16 cellular contexts compared by ENCODE assay signal in the genomic region with DNA sequence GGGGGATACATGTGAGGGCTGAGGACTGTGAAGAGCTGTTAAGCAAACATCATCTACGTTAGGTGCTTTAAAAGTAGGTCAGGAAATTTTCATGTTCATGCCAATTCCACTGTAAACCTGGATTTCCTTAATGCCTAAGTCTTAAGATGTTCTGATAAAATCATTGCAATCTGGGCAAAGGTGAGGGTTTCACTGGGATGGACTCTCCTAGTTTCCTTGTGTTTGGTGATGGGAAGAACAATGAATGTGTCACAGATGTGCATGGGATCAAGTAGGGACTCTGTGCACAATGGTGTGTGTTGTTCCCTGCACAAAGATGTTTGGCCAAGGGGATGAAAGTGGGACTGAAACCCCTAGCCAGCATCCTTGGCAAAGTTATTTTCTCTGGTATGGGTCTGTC.
A peak's percentile ranks its signal among the peaks of the same experiment; 100 is the strongest.
DNase-seq lines count a peak whose midpoint lies in the region; ATAC-seq and TF ChIP-seq lines count a peak whose summit lies in the region.
"Had no signal": no experiment of that assay in that cellular context is flagged by ENCODE, and none has a peak within 500 bp of the region (broad histone marks: within the 10 kb centered on the region; RNA-seq: fewer than 3 reads in every experiment).

No MANE protein-coding gene starts in this region.

- no peak for TF ChIP-seq EP300 in tibial nerve (IDR thresholded peaks at IDR 0.05)

- H3K9me3 Mint-ChIP-seq in activated naive CD4-positive, alpha-beta T cell treated with anti-CD3 and anti-CD28 coated beads for 36 hours, result peaks cover 16% of the 10 kb centered on the region
- peaks cover 11% of the 10 kb centered on the region for H3K9me3 Mint-ChIP-seq in activated naive CD8-positive, alpha-beta T cell (ENCODE audit: low read depth)
- peaks cover 0 to 12% (median under 1%) of the 10 kb centered on the region in 6 donors for H3K9me3 Mint-ChIP-seq in immature natural killer cell

- H3K27me3 Mint-ChIP-seq in activated naive CD4-positive, alpha-beta T cell treated with anti-CD3 and anti-CD28 coated beads for 36 hours (ENCODE audit: low read depth), result peaks cover 3% of the 10 kb centered on the region
- no peaks in the 10 kb centered on the region for H3K27me3 Mint-ChIP-seq in activated naive CD8-positive, alpha-beta T cell
- H3K27me3 Mint-ChIP-seq in immature natural killer cell (ENCODE audit: low read depth in 3 of 3), result peaks cover 6 to 14% (median 12%) of the 10 kb centered on the region in 3 donors

- TF ChIP-seq CTCF in tibial nerve (IDR thresholded peaks at IDR 0.05), result no peak

- no peak overlapping the region for H3K4me3 ChIP-seq in tibial nerve
- H3K4me3 ChIP-seq: pancreas, SJSA1 had no signal

- H3K27me3 ChIP-seq in tibial nerve, result no peaks in the 10 kb centered on the region
- H3K27me3 ChIP-seq: pancreas, SJSA1 had no signal

- no peak overlapping the region for H3K4me3 Mint-ChIP-seq in activated naive CD4-positive, alpha-beta T cell treated with anti-CD3 and anti-CD28 coated beads for 36 hours
- H3K4me3 Mint-ChIP-seq in activated naive CD8-positive, alpha-beta T cell, result no peak overlapping the region
- H3K4me3 Mint-ChIP-seq in immature natural killer cell, result peak overlapping the region; percentile 64 to 79 (median 72)

- peaks cover 9% of the 10 kb centered on the region for H3K36me3 Mint-ChIP-seq in activated naive CD4-positive, alpha-beta T cell treated with anti-CD3 and anti-CD28 coated beads for 36 hours (ENCODE audit: low read depth)
- peaks cover 9% of the 10 kb centered on the region for H3K36me3 Mint-ChIP-seq in activated naive CD8-positive, alpha-beta T cell
- H3K36me3 Mint-ChIP-seq in immature natural killer cell, result peaks cover 0 to 18% (median 8%) of the 10 kb centered on the region in 3 donors

- H3K27ac Mint-ChIP-seq in activated naive CD4-positive, alpha-beta T cell treated with anti-CD3 and anti-CD28 coated beads for 36 hours, result peak overlapping the region; percentile 75
- H3K27ac Mint-ChIP-seq in activated naive CD8-positive, alpha-beta T cell, result peak overlapping the region; percentile 78
- H3K27ac Mint-ChIP-seq in immature natural killer cell, result peak overlapping the region; percentile 94 to 99 (median 98)

- H3K9me3 ChIP-seq in tibial nerve, result peaks cover 0 to 2% (median 0%) of the 10 kb centered on the region in 4 donors
- H3K9me3 ChIP-seq: pancreas, SJSA1 had no signal

- CTCF ChIA-PET in activated naive CD4-positive, alpha-beta T cell treated with anti-CD3 and anti-CD28 coated beads for 36 hours (lab: Charles Lee), result interaction anchor here (0.6 kb wide), 1 partner anchor 562 kb away, joined by 3 read pairs; no protein-coding TSS in a partner anchor

- 67 to 71% methylated on average over 1 of the region's 1 CpG for WGBS in tibial nerve, 2 donors

- H3K36me3 ChIP-seq in tibial nerve, result no peaks in the 10 kb centered on the region
- H3K36me3 ChIP-seq: pancreas, SJSA1 had no signal

- peaks cover 0 to 35% (median 9%) of the 10 kb centered on the region in 4 donors for H3K4me1 ChIP-seq in tibial nerve

- peaks cover 35% of the 10 kb centered on the region for H3K4me1 Mint-ChIP-seq in activated naive CD4-positive, alpha-beta T cell treated with anti-CD3 and anti-CD28 coated beads for 36 hours (ENCODE audit: low read depth)
- H3K4me1 Mint-ChIP-seq in activated naive CD8-positive, alpha-beta T cell (ENCODE audit: low read depth), result peaks cover 31% of the 10 kb centered on the region
- peaks cover 68 to 72% of the 10 kb centered on the region in 2 donors for H3K4me1 Mint-ChIP-seq in immature natural killer cell

- intact Hi-C loops in activated naive CD4-positive, alpha-beta T cell treated with anti-CD3 and anti-CD28 coated beads for 36 hours (cut with micrococcal nuclease), result loop anchor here (1.0 to 10.0 kb wide), 3 partner anchors 46 to 387 kb away; a partner anchor contains a TSS
- intact Hi-C loops in cardiac septum (cut with DNase I), result no loop called here

- no peak for DNase-seq in activated naive CD4-positive, alpha-beta T cell treated with anti-CD3 and anti-CD28 coated beads for 36 hours
- no peak for DNase-seq in activated naive CD4-positive, alpha-beta T cell (lab: John Stamatoyannopoulos, UW)
- no peak for DNase-seq in immature natural killer cell
- no peak for DNase-seq in tibial nerve (ENCODE audit: low spot score in 2 of 2)
- no peak for DNase-seq in cardiac septum (ENCODE audit: low spot score)
- no peak for DNase-seq in UCSD-AML1 (lab: John Stamatoyannopoulos, UW; ENCODE audit: unreplicated experiment)
- DNase-seq: aorta; dermis blood vessel endothelial cell; GOT3; mesenchymal stem cell; NK-92 treated with Interleukin-12 subunit alpha and Interleukin-12 subunit beta, amount 100 ng/mL, for 24 hours; stimulated activated CD4-positive, alpha-beta T cell treated with anti-CD3 and anti-CD28 coated beads, Interleukin-12 subunit alpha, Interleukin-12 subunit beta, amount 100 ng/mL, for 4 hours had no signal

- no peak for ATAC-seq in HG03159 (IDR thresholded peaks at IDR 0.05; ENCODE audit: unreplicated experiment)

- no peak for TF ChIP-seq POLR2A in tibial nerve (IDR thresholded peaks at IDR 0.05)

- peak overlapping the region in 3 of 4 donors; percentile 26 to 83 (median 44) for H3K27ac ChIP-seq in tibial nerve
- H3K27ac ChIP-seq: SJSA1 had no signal

Comparison
In these comparisons a context has a peak if more than half of its experiments do, and no peak if none do; other contexts are left out.
1. H3K4me3 Mint-ChIP-seq: peak in immature natural killer cell (5 of 5); none in activated naive CD4-positive, alpha-beta T cell treated with anti-CD3 and anti-CD28 coated beads for 36 hours (single experiment) and activated naive CD8-positive, alpha-beta T cell (single experiment).
2. Peak in every context shown above with its lines, with median percentiles within 50 percentile points of each other: H3K27ac Mint-ChIP-seq.